In the genomic region with DNA sequence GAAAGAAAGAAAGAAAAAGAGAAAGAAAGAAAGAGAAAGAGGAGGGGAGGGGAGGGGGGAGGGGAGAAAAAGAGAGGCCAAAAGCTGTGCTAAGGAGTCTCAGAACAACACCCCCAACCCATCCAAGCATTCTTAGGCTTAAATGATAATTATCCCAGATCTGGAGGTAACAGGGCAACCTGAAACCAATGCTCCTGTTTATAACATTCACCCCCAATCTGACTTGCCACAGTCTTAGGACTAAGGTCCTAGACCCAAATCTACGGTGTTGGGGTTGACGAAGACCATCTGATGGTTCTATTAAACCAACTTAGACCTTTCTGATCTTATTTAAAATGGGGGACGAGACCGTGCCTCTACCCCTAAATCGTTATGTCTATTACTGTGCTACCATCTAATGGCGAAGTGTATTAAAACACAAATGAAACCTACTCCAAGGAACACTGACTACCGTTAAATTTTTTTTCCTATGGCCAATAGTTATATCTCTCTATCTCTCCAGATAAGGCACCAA, we compare ENCODE assay signal across 1 cellular context.
TF ChIP-seq lines count a peak whose summit lies in the region.

No MANE protein-coding gene starts in this region.

TF ChIP-seq in K562, 482 proteins besides CTCF, POLR2A, EP300 and RAD21 (continued from another document and continues in another):
- no peak for TF ChIP-seq ZNF280B (CRISPR knock-in tag; IDR thresholded peaks at IDR 0.05)
- peak in 1 of 2 experiments; percentile 73; a peak in 2 of 4 replicates for TF ChIP-seq MAZ (CRISPR knock-in tag; conservative IDR thresholded peaks at IDR 0.05 in 1 of 2, IDR thresholded peaks at IDR 0.05 in 1 of 2)
- TF ChIP-seq NUFIP1 (IDR thresholded peaks at IDR 0.05; ENCODE audit: partially characterized antibody), result peak; percentile 39
- peak; percentile 50; the same call in 1 of the 2 replicates for TF ChIP-seq ZNF740 (CRISPR knock-in tag; IDR thresholded peaks at IDR 0.05)
- peak in 1 of 2 experiments; percentile 47; a peak in 1 of 4 replicates for TF ChIP-seq ZNF740 (tag; IDR thresholded peaks at IDR 0.05)
- peak in 1 of 2 experiments; percentile 7; a peak in 1 of 4 replicates for TF ChIP-seq TBL1XR1 (IDR thresholded peaks at IDR 0.05; ENCODE audit: low read length in 2 of 2)
- peak; percentile 27; the same call in 1 of the 2 replicates for TF ChIP-seq ZBTB17 (CRISPR knock-in tag; IDR thresholded peaks at IDR 0.05)
- TF ChIP-seq JUND (IDR thresholded peaks at IDR 0.05; ENCODE audit: borderline replicate concordance, low read depth, low read length), result no peak
- TF ChIP-seq JUND (tag; IDR thresholded peaks at IDR 0.05; ENCODE audit: borderline replicate concordance, low read depth, low read length), result 0 out of 3 replicates have a peak, but pooled peaks have one; percentile 35
- TF ChIP-seq U2AF1 (optimal IDR thresholded peaks at IDR 0.05; ENCODE audit: low read depth, low read length), result peak; percentile 68
- TF ChIP-seq, protein P1, sequence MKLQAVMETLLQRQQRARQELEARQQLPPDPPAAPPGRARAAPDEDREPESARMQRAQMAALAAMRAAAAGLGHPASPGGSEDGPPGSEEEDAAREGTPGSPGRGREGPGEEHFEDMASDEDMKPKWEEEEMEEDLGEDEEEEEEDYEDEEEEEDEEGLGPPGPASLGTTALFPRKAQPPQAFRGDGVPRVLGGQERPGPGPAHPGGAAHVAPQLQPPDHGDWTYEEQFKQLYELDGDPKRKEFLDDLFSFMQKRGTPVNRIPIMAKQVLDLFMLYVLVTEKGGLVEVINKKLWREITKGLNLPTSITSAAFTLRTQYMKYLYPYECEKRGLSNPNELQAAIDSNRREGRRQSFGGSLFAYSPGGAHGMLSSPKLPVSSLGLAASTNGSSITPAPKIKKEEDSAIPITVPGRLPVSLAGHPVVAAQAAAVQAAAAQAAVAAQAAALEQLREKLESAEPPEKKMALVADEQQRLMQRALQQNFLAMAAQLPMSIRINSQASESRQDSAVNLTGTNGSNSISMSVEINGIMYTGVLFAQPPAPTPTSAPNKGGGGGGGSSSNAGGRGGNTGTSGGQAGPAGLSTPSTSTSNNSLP (IDR thresholded peaks at IDR 0.05; ENCODE audit: borderline replicate concordance, low read depth, low read length), result peak; percentile 63; the same call in 1 of the 2 replicates
- TF ChIP-seq ZNF41 (CRISPR knock-in tag; conservative IDR thresholded peaks at IDR 0.05), result no peak
- TF ChIP-seq ZNF384 (IDR thresholded peaks at IDR 0.05; ENCODE audit: low read depth, low read length), result peak; percentile 55
- peak; percentile 57 for TF ChIP-seq VEZF1 (CRISPR knock-in tag; IDR thresholded peaks at IDR 0.05)
- TF ChIP-seq ZNF143 (CRISPR knock-in tag; IDR thresholded peaks at IDR 0.05), result no peak
- TF ChIP-seq CBX3 (IDR thresholded peaks at IDR 0.05; ENCODE audit: borderline replicate concordance in 1 of 2, low read length in 2 of 2), result 0 out of 3 replicates have a peak, but pooled peaks of 1 of the 2 experiments have one; percentile 44
- TF ChIP-seq ZNF217 (CRISPR knock-in tag; IDR thresholded peaks at IDR 0.05), result no peak
- 0 out of 2 replicates have a peak, but pooled peaks have one; percentile 56 for TF ChIP-seq BRD4 (IDR thresholded peaks at IDR 0.05)
- TF ChIP-seq, protein P2, sequence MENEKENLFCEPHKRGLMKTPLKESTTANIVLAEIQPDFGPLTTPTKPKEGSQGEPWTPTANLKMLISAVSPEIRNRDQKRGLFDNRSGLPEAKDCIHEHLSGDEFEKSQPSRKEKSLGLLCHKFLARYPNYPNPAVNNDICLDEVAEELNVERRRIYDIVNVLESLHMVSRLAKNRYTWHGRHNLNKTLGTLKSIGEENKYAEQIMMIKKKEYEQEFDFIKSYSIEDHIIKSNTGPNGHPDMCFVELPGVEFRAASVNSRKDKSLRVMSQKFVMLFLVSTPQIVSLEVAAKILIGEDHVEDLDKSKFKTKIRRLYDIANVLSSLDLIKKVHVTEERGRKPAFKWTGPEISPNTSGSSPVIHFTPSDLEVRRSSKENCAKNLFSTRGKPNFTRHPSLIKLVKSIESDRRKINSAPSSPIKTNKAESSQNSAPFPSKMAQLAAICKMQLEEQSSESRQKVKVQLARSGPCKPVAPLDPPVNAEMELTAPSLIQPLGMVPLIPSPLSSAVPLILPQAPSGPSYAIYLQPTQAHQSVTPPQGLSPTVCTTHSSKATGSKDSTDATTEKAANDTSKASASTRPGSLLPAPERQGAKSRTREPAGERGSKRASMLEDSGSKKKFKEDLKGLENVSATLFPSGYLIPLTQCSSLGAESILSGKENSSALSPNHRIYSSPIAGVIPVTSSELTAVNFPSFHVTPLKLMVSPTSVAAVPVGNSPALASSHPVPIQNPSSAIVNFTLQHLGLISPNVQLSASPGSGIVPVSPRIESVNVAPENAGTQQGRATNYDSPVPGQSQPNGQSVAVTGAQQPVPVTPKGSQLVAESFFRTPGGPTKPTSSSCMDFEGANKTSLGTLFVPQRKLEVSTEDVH (IDR thresholded peaks at IDR 0.05; ENCODE audit: low read depth, partially characterized antibody), result peak; percentile 24
- no peak for TF ChIP-seq RBM34 (IDR thresholded peaks at IDR 0.05; ENCODE audit: borderline replicate concordance, insufficient read depth, low read length)
- no peak for TF ChIP-seq ZNF561 (CRISPR knock-in tag; conservative IDR thresholded peaks at IDR 0.05)
- 0 out of 2 replicates have a peak, but pooled peaks have one; percentile 18 for TF ChIP-seq FOSL1 (tag; conservative IDR thresholded peaks at IDR 0.05)
- no peak for TF ChIP-seq XRCC3 (IDR thresholded peaks at IDR 0.05)
- no peak for TF ChIP-seq ATF4 (CRISPR knock-in tag; IDR thresholded peaks at IDR 0.05)
- TF ChIP-seq ZNF79 (CRISPR knock-in tag; IDR thresholded peaks at IDR 0.05; ENCODE audit: low read depth), result no peak
- no peak for TF ChIP-seq KLF1 (tag; IDR thresholded peaks at IDR 0.05)
- TF ChIP-seq YY1 (IDR thresholded peaks at IDR 0.05; ENCODE audit: borderline replicate concordance in 1 of 3, control insufficient read depth in 1 of 3, extremely low read depth in 1 of 3, insufficient read depth in 3 of 3, insufficient read length in 1 of 3, insufficient replicate concordance in 2 of 3, low read depth in 1 of 3, low read length in 2 of 3), result peak in 1 of 3 experiments; percentile 45
- TF ChIP-seq EHMT2 (IDR thresholded peaks at IDR 0.05), result peak; percentile 65; the same call in 1 of the 2 replicates
- no peak for TF ChIP-seq CREB1 (IDR thresholded peaks at IDR 0.05)
- TF ChIP-seq CREB1 (CRISPR knock-in tag; IDR thresholded peaks at IDR 0.05), result no peak
- TF ChIP-seq U2AF2 (optimal IDR thresholded peaks at IDR 0.05; ENCODE audit: low read depth, low read length), result no peak
- TF ChIP-seq, protein P3, sequence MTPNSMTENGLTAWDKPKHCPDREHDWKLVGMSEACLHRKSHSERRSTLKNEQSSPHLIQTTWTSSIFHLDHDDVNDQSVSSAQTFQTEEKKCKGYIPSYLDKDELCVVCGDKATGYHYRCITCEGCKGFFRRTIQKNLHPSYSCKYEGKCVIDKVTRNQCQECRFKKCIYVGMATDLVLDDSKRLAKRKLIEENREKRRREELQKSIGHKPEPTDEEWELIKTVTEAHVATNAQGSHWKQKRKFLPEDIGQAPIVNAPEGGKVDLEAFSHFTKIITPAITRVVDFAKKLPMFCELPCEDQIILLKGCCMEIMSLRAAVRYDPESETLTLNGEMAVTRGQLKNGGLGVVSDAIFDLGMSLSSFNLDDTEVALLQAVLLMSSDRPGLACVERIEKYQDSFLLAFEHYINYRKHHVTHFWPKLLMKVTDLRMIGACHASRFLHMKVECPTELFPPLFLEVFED (CRISPR knock-in tag; conservative IDR thresholded peaks at IDR 0.05), result no peak
- 0 out of 4 replicates have a peak, but pooled peaks of 1 of the 2 experiments have one; percentile 24 for TF ChIP-seq RCOR1 (IDR thresholded peaks at IDR 0.05; ENCODE audit: borderline replicate concordance in 1 of 2, low read depth in 2 of 2, low read length in 2 of 2)
- no peak for TF ChIP-seq SOX6 (IDR thresholded peaks at IDR 0.05)
- TF ChIP-seq, protein P4, sequence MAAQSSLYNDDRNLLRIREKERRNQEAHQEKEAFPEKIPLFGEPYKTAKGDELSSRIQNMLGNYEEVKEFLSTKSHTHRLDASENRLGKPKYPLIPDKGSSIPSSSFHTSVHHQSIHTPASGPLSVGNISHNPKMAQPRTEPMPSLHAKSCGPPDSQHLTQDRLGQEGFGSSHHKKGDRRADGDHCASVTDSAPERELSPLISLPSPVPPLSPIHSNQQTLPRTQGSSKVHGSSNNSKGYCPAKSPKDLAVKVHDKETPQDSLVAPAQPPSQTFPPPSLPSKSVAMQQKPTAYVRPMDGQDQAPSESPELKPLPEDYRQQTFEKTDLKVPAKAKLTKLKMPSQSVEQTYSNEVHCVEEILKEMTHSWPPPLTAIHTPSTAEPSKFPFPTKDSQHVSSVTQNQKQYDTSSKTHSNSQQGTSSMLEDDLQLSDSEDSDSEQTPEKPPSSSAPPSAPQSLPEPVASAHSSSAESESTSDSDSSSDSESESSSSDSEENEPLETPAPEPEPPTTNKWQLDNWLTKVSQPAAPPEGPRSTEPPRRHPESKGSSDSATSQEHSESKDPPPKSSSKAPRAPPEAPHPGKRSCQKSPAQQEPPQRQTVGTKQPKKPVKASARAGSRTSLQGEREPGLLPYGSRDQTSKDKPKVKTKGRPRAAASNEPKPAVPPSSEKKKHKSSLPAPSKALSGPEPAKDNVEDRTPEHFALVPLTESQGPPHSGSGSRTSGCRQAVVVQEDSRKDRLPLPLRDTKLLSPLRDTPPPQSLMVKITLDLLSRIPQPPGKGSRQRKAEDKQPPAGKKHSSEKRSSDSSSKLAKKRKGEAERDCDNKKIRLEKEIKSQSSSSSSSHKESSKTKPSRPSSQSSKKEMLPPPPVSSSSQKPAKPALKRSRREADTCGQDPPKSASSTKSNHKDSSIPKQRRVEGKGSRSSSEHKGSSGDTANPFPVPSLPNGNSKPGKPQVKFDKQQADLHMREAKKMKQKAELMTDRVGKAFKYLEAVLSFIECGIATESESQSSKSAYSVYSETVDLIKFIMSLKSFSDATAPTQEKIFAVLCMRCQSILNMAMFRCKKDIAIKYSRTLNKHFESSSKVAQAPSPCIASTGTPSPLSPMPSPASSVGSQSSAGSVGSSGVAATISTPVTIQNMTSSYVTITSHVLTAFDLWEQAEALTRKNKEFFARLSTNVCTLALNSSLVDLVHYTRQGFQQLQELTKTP (IDR thresholded peaks at IDR 0.05; ENCODE audit: low read depth in 1 of 2, partially characterized antibody in 2 of 2), result peak in 1 of 2 experiments; percentile 38
- TF ChIP-seq, protein P5, sequence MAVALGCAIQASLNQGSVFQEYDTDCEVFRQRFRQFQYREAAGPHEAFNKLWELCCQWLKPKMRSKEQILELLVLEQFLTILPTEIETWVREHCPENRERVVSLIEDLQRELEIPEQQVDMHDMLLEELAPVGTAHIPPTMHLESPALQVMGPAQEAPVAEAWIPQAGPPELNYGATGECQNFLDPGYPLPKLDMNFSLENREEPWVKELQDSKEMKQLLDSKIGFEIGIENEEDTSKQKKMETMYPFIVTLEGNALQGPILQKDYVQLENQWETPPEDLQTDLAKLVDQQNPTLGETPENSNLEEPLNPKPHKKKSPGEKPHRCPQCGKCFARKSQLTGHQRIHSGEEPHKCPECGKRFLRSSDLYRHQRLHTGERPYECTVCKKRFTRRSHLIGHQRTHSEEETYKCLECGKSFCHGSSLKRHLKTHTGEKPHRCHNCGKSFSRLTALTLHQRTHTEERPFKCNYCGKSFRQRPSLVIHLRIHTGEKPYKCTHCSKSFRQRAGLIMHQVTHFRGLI (CRISPR knock-in tag; IDR thresholded peaks at IDR 0.05), result no peak
- no peak for TF ChIP-seq ELF1 (tag; IDR thresholded peaks at IDR 0.05)
- peak; percentile 57; the same call in 1 of the 2 replicates for TF ChIP-seq SP1 (CRISPR knock-in tag; IDR thresholded peaks at IDR 0.05)
- peak; percentile 77 for TF ChIP-seq RBM39 (optimal IDR thresholded peaks at IDR 0.05; ENCODE audit: low read depth, low read length)
- no peak for TF ChIP-seq SUPT5H (IDR thresholded peaks at IDR 0.05)
- no peak for TF ChIP-seq TAL1 (IDR thresholded peaks at IDR 0.05)
- TF ChIP-seq POLR3A (IDR thresholded peaks at IDR 0.05; ENCODE audit: borderline replicate concordance, extremely low read depth, insufficient read depth, insufficient read length), result no peak
